13 cellular contexts compared by ENCODE assay signal in genomic region chr6:2739335-2739734, GRCh38. TPM values are rescaled to one million over a fixed set of nuclear protein-coding genes. Genes with fewer than 3 reads are reported as not detected.
DNase-seq lines count a peak whose midpoint lies in the region; ATAC-seq and TF ChIP-seq lines count a peak whose summit lies in the region.
"Had no signal": no experiment of that assay in that cellular context is flagged by ENCODE, and none has a peak within 500 bp of the region (broad histone marks: within the 10 kb centered on the region; RNA-seq: fewer than 3 reads in every experiment).

No MANE protein-coding gene starts in this region.

- no peaks in the 10 kb centered on the region for H3K36me3 Mint-ChIP-seq in activated CD8-positive, alpha-beta T cell treated with anti-CD3 and anti-CD28 coated beads for 36 hours (ENCODE audit: low read depth)

- H4K20me1 ChIP-seq in GM23248 (ENCODE audit: insufficient read depth): no peaks in the 10 kb centered on the region

- ATAC-seq in activated CD8-positive, alpha-beta T cell treated with anti-CD3 and anti-CD28 coated beads for 36 hours: peak; percentile 81
- ATAC-seq: lower lobe of right lung, pancreas had no signal

- H3K4me1 ChIP-seq in GM23248 (ENCODE audit: insufficient read depth): peaks cover 3% of the 10 kb centered on the region; the same call in 1 of the 2 replicates
- H3K4me1 ChIP-seq: lower lobe of right lung had no signal

- H3K4me1 Mint-ChIP-seq in activated CD8-positive, alpha-beta T cell treated with anti-CD3 and anti-CD28 coated beads for 36 hours (ENCODE audit: low read depth): peaks cover 5% of the 10 kb centered on the region

- H3K27ac Mint-ChIP-seq in activated CD8-positive, alpha-beta T cell treated with anti-CD3 and anti-CD28 coated beads for 36 hours: no peak overlapping the region

- no peak overlapping the region for H3K27ac ChIP-seq in GM23248
- H3K27ac ChIP-seq: lower lobe of right lung, pancreas, tibial artery had no signal

- no peak for TF ChIP-seq CTCF in activated CD8-positive, alpha-beta T cell treated with anti-CD3 and anti-CD28 coated beads for 36 hours (IDR thresholded peaks at IDR 0.05)

- in situ Hi-C loops in GM23248 (cut with MboI): no loop called here

- no peaks in the 10 kb centered on the region for H3K9me3 ChIP-seq in GM23248 (ENCODE audit: low read depth)
- H3K9me3 ChIP-seq: lower lobe of right lung, pancreas, tibial artery had no signal

- CTCF ChIA-PET in activated CD8-positive, alpha-beta T cell treated with anti-CD3 and anti-CD28 coated beads for 36 hours (lab: Charles Lee): interaction anchor here (1.5 to 11.1 kb wide), 3 partner anchors 13 to 286 kb away, joined by 3 to 224 read pairs (median 45); partner anchors contain the start of gene MYLK4

- POLR2A ChIA-PET in activated CD8-positive, alpha-beta T cell treated with anti-CD3 and anti-CD28 coated beads for 36 hours (lab: Charles Lee): no interaction called here

- no peak overlapping the region; the same call in 1 of the 2 replicates for H2AFZ ChIP-seq in GM23248

- no peak overlapping the region for H3K4me3 Mint-ChIP-seq in activated CD8-positive, alpha-beta T cell treated with anti-CD3 and anti-CD28 coated beads for 36 hours

- no peaks in the 10 kb centered on the region for H3K9me3 Mint-ChIP-seq in activated CD8-positive, alpha-beta T cell treated with anti-CD3 and anti-CD28 coated beads for 36 hours

- intact Hi-C loops in activated CD8-positive, alpha-beta T cell treated with anti-CD3 and anti-CD28 coated beads for 36 hours (cut with micrococcal nuclease): no loop called here

- H3K79me2 ChIP-seq in GM23248 (ENCODE audit: insufficient read depth): no peaks in the 10 kb centered on the region

- no peak overlapping the region for H3K4me2 ChIP-seq in GM23248 (ENCODE audit: unreplicated experiment)

- H3K9me2 ChIP-seq in GM23248 (ENCODE audit: insufficient read depth): no peaks in the 10 kb centered on the region

- H3K36me3 ChIP-seq in GM23248 (ENCODE audit: low read depth): no peaks in the 10 kb centered on the region
- H3K36me3 ChIP-seq: lower lobe of right lung, pancreas, tibial artery had no signal

- no peak overlapping the region for H3K9ac ChIP-seq in GM23248

- H3K27me3 Mint-ChIP-seq in activated CD8-positive, alpha-beta T cell treated with anti-CD3 and anti-CD28 coated beads for 36 hours: peaks cover 2% of the 10 kb centered on the region

- no peaks in the 10 kb centered on the region for H3K27me3 ChIP-seq in GM23248 (replicated peaks; ENCODE audit: insufficient read depth)
- H3K27me3 ChIP-seq: pancreas, tibial artery had no signal

- peak; percentile 27 for DNase-seq in AG20443 (ENCODE audit: low spot score)
- peak; percentile 56 for DNase-seq in GM23248
- DNase-seq in activated CD8-positive, alpha-beta T cell treated with anti-CD3 and anti-CD28 coated beads for 36 hours: peak; percentile 57
- DNase-seq in hepatic stellate cell (ENCODE audit: low spot score): peak; percentile 71
- DNase-seq in putamen (ENCODE audit: low spot score): no peak
- no peak for DNase-seq in SHP77 (lab: John Stamatoyannopoulos, UW)
- no peak for DNase-seq in dedifferentiated amniotic fluid mesenchymal stem cell (ENCODE audit: extremely low spot score)
- DNase-seq: central memory CD4-positive, alpha-beta T cell; lower lobe of right lung; NCI-H526; pancreas; T-helper 1 cell; tibial artery had no signal

- H3K4me3 ChIP-seq in GM23248: no peak overlapping the region
- H3K4me3 ChIP-seq: lower lobe of right lung, pancreas, tibial artery had no signal

- WGBS in GM23248 (ENCODE audit: low coverage in 1 of 2, low lambda C conversion rate in 2 of 2, missing lambda C conversion rate in 2 of 2), 2 experiments: 93 to 96% methylated on average over 4 of the region's 4 CpGs

- peaks cover 8% of the 10 kb centered on the region; the same call in 1 of the 2 replicates for H3F3A ChIP-seq in GM23248 (ENCODE audit: insufficient read depth)

RNA-seq across cellular contexts. Expression of gene MYLK4, which starts 11.4 kb away (rescaled TPM):
- total RNA-seq in GM23248 (2014; rRNA removed; shearing (Covaris generic)): 0.43 and 0.51 TPM in 2 replicates
- 0.20 and 0.24 TPM in 2 replicates for polyA plus RNA-seq in GM23248 (2016; fragmentation: Nextera tagmentation; extraction: Ambion mirVana)
- total RNA-seq in activated CD8-positive, alpha-beta T cell treated with anti-CD3 and anti-CD28 coated beads for 36 hours: under 1 TPM; 0.09 to 0.11 TPM

RNA-seq across cellular contexts. Expression of gene WRNIP1, which starts 25.9 kb away (rescaled TPM):
- total RNA-seq in GM23248 (2014; rRNA removed; shearing (Covaris generic)): 63.1 and 64.9 TPM in 2 replicates
- polyA plus RNA-seq in GM23248 (2016; fragmentation: Nextera tagmentation; extraction: Ambion mirVana): 16.8 and 17.0 TPM in 2 replicates
- 10 to 100 TPM; 36.1 to 36.6 TPM for total RNA-seq in activated CD8-positive, alpha-beta T cell treated with anti-CD3 and anti-CD28 coated beads for 36 hours

Comparison
In these comparisons a context has a peak if more than half of its experiments do, and no peak if none do; other contexts are left out.
1. DNase-seq: peak in AG20443 (single experiment), GM23248 (single experiment), activated CD8-positive, alpha-beta T cell treated with anti-CD3 and anti-CD28 coated beads for 36 hours (single experiment) and hepatic stellate cell (single experiment); none in putamen (single experiment), SHP77 (0 of 2) and dedifferentiated amniotic fluid mesenchymal stem cell (single experiment).